In genomic region chr4:112284166-112284565, GRCh38 we compare ENCODE assay signal across 8 cellular contexts. TPM values are rescaled to one million over a fixed set of nuclear protein-coding genes. Genes with fewer than 3 reads are reported as not detected.
A peak's percentile ranks its signal among the peaks of the same experiment; 100 is the strongest.
DNase-seq lines count a peak whose midpoint lies in the region; ATAC-seq and TF ChIP-seq lines count a peak whose summit lies in the region.

No MANE protein-coding gene starts in this region.

- H3K4me1 Mint-ChIP-seq in activated T-cell treated with anti-CD3 and anti-CD28 coated beads, Interleukin-2, amount 50 U/mL, for 24 hours (ENCODE audit: low read depth), result peaks cover 80% of the 10 kb centered on the region

- no peak for ATAC-seq in right cardiac atrium
- ATAC-seq in HG03196 (IDR thresholded peaks at IDR 0.05; ENCODE audit: unreplicated experiment), result no peak
- no peak for ATAC-seq in HG03571 (IDR thresholded peaks at IDR 0.05; ENCODE audit: unreplicated experiment)

- peaks cover 59% of the 10 kb centered on the region for H3K36me3 Mint-ChIP-seq in activated T-cell treated with anti-CD3 and anti-CD28 coated beads, Interleukin-2, amount 50 U/mL, for 24 hours (ENCODE audit: low read depth)

- no peaks in the 10 kb centered on the region for H3K9me3 Mint-ChIP-seq in activated T-cell treated with anti-CD3 and anti-CD28 coated beads, Interleukin-2, amount 50 U/mL, for 24 hours

- peak overlapping the region; percentile 93 for H3K4me3 Mint-ChIP-seq in activated T-cell treated with anti-CD3 and anti-CD28 coated beads, Interleukin-2, amount 50 U/mL, for 24 hours

- H3K27ac ChIP-seq in WERI-Rb-1 (no peak overlapping the region), right cardiac atrium (ENCODE audit: low read length) (no peak overlapping the region), thymus (ENCODE audit: low read depth) (no peak overlapping the region)

- H3K27me3 ChIP-seq in WERI-Rb-1 (ENCODE audit: insufficient read depth, low read depth, severe bottlenecking) (no peaks in the 10 kb centered on the region), right cardiac atrium (ENCODE audit: control insufficient read depth, insufficient read depth) (no peaks in the 10 kb centered on the region), thymus (ENCODE audit: control insufficient read depth, insufficient read depth) (no peaks in the 10 kb centered on the region)

- H3K4me1 ChIP-seq in right cardiac atrium (ENCODE audit: control insufficient read depth, insufficient read depth, low read length), result no peaks in the 10 kb centered on the region
- peaks cover 14% of the 10 kb centered on the region for H3K4me1 ChIP-seq in thymus (ENCODE audit: control insufficient read depth, insufficient read depth, low read length)

- H3K9me3 ChIP-seq in WERI-Rb-1 (ENCODE audit: severe bottlenecking), result no peaks in the 10 kb centered on the region
- H3K9me3 ChIP-seq in right cardiac atrium (ENCODE audit: control insufficient read depth, low read length), result no peaks in the 10 kb centered on the region
- no peaks in the 10 kb centered on the region for H3K9me3 ChIP-seq in thymus (ENCODE audit: control insufficient read depth)

- TF ChIP-seq CTCF in WERI-Rb-1 (IDR thresholded peaks at IDR 0.05; ENCODE audit: low read depth, low read length), result no peak

- WGBS in right cardiac atrium, result 27% methylated on average over 6 of the region's 6 CpGs
- WGBS in thymus, result 11% methylated on average over 6 of the region's 6 CpGs

- peaks cover 12% of the 10 kb centered on the region for H3K36me3 ChIP-seq in WERI-Rb-1
- H3K36me3 ChIP-seq in thymus (ENCODE audit: control insufficient read depth, insufficient read depth), result peaks cover 4% of the 10 kb centered on the region

- H3K27ac Mint-ChIP-seq in activated T-cell treated with anti-CD3 and anti-CD28 coated beads, Interleukin-2, amount 50 U/mL, for 24 hours, result peak overlapping the region; percentile 94

- peak overlapping the region; percentile 5 for H3K4me3 ChIP-seq in WERI-Rb-1 (ENCODE audit: low read depth, low read length)
- peak overlapping the region; percentile 84 for H3K4me3 ChIP-seq in right cardiac atrium (ENCODE audit: low read length)
- H3K4me3 ChIP-seq in thymus (ENCODE audit: low read length), result peak overlapping the region; percentile 82

- no peaks in the 10 kb centered on the region for H3K27me3 Mint-ChIP-seq in activated T-cell treated with anti-CD3 and anti-CD28 coated beads, Interleukin-2, amount 50 U/mL, for 24 hours

- DNase-seq in activated T-cell treated with anti-CD3 and anti-CD28 coated beads, Interleukin-2, amount 50 U/mL, for 24 hours, result no peak
- no peak for DNase-seq in activated T-cell treated with anti-CD3 and anti-CD28 coated beads, Interleukin-2, amount 50 U/mL, for 1 hour
- DNase-seq in WERI-Rb-1 (peak; percentile 24), right cardiac atrium (no peak), HK-2 (ENCODE audit: unreplicated experiment) (no peak)

- intact Hi-C loops in right cardiac atrium (cut with DNase I), result no loop called here

RNA-seq across cellular contexts. Expression of gene TIFA, which starts 1.5 kb away (rescaled TPM):
- 10 to 100 TPM; 11.6 to 35.9 (median 25.9) TPM for total RNA-seq in right cardiac atrium
- polyA plus RNA-seq in right cardiac atrium (14.5 TPM), thymus (14.1 TPM)

RNA-seq across cellular contexts. Expression of gene ALPK1, which starts 13.0 kb away (rescaled TPM):
- 1 to 10 TPM; 7.7 to 8.9 (median 8.2) TPM for total RNA-seq in right cardiac atrium
- polyA plus RNA-seq in right cardiac atrium, result 2.6 TPM
- polyA plus RNA-seq in thymus, result 16.6 TPM

RNA-seq across cellular contexts. Expression of gene AP1AR, which starts 52.6 kb away (rescaled TPM):
- 10 to 100 TPM in 3 of 4 donors, 1 to 10 TPM in 1; 9.8 to 11.6 (median 10.9) TPM for total RNA-seq in right cardiac atrium
- polyA plus RNA-seq in right cardiac atrium, result 6.1 TPM
- 21.1 TPM for polyA plus RNA-seq in thymus

Comparison
In these comparisons a context has a peak if more than half of its experiments do, and no peak if none do; other contexts are left out.
1. H3K4me3 ChIP-seq: peak in every context shown above with its lines; median percentile 84 in right cardiac atrium; 82 in thymus; 5 in WERI-Rb-1.